In the genomic region with DNA sequence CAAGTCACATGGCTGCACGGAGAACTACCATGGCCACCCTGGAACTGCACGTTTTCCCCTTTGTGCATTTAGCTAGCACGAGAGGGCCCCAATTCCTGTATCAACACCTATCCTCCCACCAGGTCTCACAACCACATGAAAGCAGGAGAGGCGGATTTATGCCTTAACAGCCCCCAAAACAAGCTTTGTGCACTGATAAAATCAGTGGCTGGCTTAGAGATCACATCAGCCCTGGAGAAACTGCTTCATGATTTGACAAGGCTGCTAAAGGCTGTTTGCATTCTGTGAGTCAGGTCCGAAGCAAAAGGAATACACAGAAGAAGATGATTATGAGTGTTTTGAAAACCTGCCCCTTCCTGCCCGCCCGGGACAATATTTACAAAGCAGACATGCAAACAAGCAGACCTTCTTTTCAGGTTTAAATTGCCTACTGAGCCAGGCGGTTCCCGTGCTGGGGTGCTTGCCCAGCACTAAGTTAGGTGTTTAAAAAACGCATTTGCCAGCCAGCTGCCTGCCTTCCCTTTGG, we compare ENCODE assay signal across 13 cellular contexts. TPM values are rescaled to one million over a fixed set of nuclear protein-coding genes. Genes with fewer than 3 reads are reported as not detected.
A peak's percentile ranks its signal among the peaks of the same experiment; 100 is the strongest.
DNase-seq lines count a peak whose midpoint lies in the region; ATAC-seq lines count a peak whose summit lies in the region.
"Had no signal": no experiment of that assay in that cellular context is flagged by ENCODE, and none has a peak within 500 bp of the region (broad histone marks: within the 10 kb centered on the region; RNA-seq: fewer than 3 reads in every experiment).

No MANE protein-coding gene starts in this region.

- no peak overlapping the region for H3K9ac ChIP-seq in GM23248

- peaks cover 97% of the 10 kb centered on the region for H3F3A ChIP-seq in GM23248 (ENCODE audit: insufficient read depth)

- H3K27me3 Mint-ChIP-seq in activated naive CD4-positive, alpha-beta T cell treated with anti-CD3 and anti-CD28 coated beads, Interleukin-2, amount 50 U/mL, for 24 hours: peaks cover 3% of the 10 kb centered on the region

- DNase-seq in activated effector memory CD4-positive, alpha-beta T cell treated with anti-CD3 and anti-CD28 coated beads, Interleukin-2, amount 50 U/mL, for 16 hours: peak; percentile 67
- DNase-seq in activated effector memory CD4-positive, alpha-beta T cell treated with Interleukin-2 at 50 U/mL for 16 hours: no peak
- DNase-seq in NCI-H510A (lab: John Stamatoyannopoulos, UW) (peak; percentile 34), NCI-H82 (lab: John Stamatoyannopoulos, UW) (no peak), GM23248 (no peak)
- DNase-seq in stimulated activated CD4-positive, alpha-beta T cell treated with anti-CD3 and anti-CD28 coated beads, Interleukin-4, amount 100 ng/mL, for 24 hours: peak; percentile 42
- DNase-seq: activated B cell treated with CpG ODN at 0.5 μM for 24 hours, BE2C, KBM-7 had no signal

- in situ Hi-C loops in GM23248 (cut with MboI): no loop called here

- H2AFZ ChIP-seq in GM23248: no peak overlapping the region

- no peak overlapping the region for H3K27ac ChIP-seq in GM23248

- no peak overlapping the region for H3K27ac Mint-ChIP-seq in activated naive CD4-positive, alpha-beta T cell treated with anti-CD3 and anti-CD28 coated beads, Interleukin-2, amount 50 U/mL, for 24 hours
- H3K27ac Mint-ChIP-seq: activated B cell treated with CpG ODN at 0.5 μM for 24 hours, nephron had no signal

- no peaks in the 10 kb centered on the region for H3K9me3 ChIP-seq in GM23248 (ENCODE audit: low read depth)
- H3K9me3 ChIP-seq: BE2C had no signal

- peak overlapping the region; percentile 12 for H3K4me3 Mint-ChIP-seq in activated naive CD4-positive, alpha-beta T cell treated with anti-CD3 and anti-CD28 coated beads, Interleukin-2, amount 50 U/mL, for 24 hours
- H3K4me3 Mint-ChIP-seq: activated B cell treated with CpG ODN at 0.5 μM for 24 hours, nephron had no signal

- no peaks in the 10 kb centered on the region for H3K36me3 Mint-ChIP-seq in activated naive CD4-positive, alpha-beta T cell treated with anti-CD3 and anti-CD28 coated beads, Interleukin-2, amount 50 U/mL, for 24 hours

- H3K4me2 ChIP-seq in GM23248 (ENCODE audit: unreplicated experiment): no peak overlapping the region

- H3K36me3 ChIP-seq in GM23248 (ENCODE audit: low read depth): peaks cover 32% of the 10 kb centered on the region; the same call in 1 of the 2 replicates
- H3K36me3 ChIP-seq: BE2C had no signal

- peaks cover 21% of the 10 kb centered on the region for H3K4me1 Mint-ChIP-seq in activated naive CD4-positive, alpha-beta T cell treated with anti-CD3 and anti-CD28 coated beads, Interleukin-2, amount 50 U/mL, for 24 hours
- H3K4me1 Mint-ChIP-seq: activated B cell treated with CpG ODN at 0.5 μM for 24 hours, nephron had no signal

- no peaks in the 10 kb centered on the region for H3K9me3 Mint-ChIP-seq in activated naive CD4-positive, alpha-beta T cell treated with anti-CD3 and anti-CD28 coated beads, Interleukin-2, amount 50 U/mL, for 24 hours
- H3K9me3 Mint-ChIP-seq: activated B cell treated with CpG ODN at 0.5 μM for 24 hours, nephron had no signal

- ATAC-seq in HG03097 (IDR thresholded peaks at IDR 0.05; ENCODE audit: low FRiP score, unreplicated experiment): no peak

- H3K79me2 ChIP-seq in GM23248 (ENCODE audit: insufficient read depth): no peaks in the 10 kb centered on the region

- no peaks in the 10 kb centered on the region for H3K4me1 ChIP-seq in GM23248 (ENCODE audit: insufficient read depth)
- H3K4me1 ChIP-seq: BE2C had no signal

- H4K20me1 ChIP-seq in GM23248 (ENCODE audit: insufficient read depth): 0 out of 2 replicates have a peak, but pooled peaks cover 5% of the 10 kb centered on the region

- H3K27me3 ChIP-seq in GM23248 (replicated peaks; ENCODE audit: insufficient read depth): no peaks in the 10 kb centered on the region

- no peak overlapping the region for H3K4me3 ChIP-seq in GM23248

- H3K9me2 ChIP-seq in GM23248 (ENCODE audit: insufficient read depth): no peaks in the 10 kb centered on the region

- 76 to 78% methylated on average over 10 of the region's 10 CpGs for whole genome bisulfite sequencing in GM23248 (ENCODE audit: low coverage in 1 of 2, low lambda C conversion rate in 2 of 2, missing lambda C conversion rate in 2 of 2), 2 experiments

RNA-seq across cellular contexts. Expression of gene CEMIP, which starts 25.9 kb away (rescaled TPM):
- 213 and 232 TPM in 2 replicates for total RNA-seq in GM23248 (2014; rRNA removed; shearing (Covaris generic))
- 134 and 137 TPM in 2 replicates for polyA plus RNA-seq in GM23248 (2016; fragmentation: Nextera tagmentation; extraction: Ambion mirVana)
- total RNA-seq: activated B cell treated with CpG ODN at 0.5 μM for 24 hours, endothelial cell of umbilical vein had no signal

Comparison
In these comparisons a context has a peak if more than half of its experiments do, and no peak if none do; other contexts are left out.
1. DNase-seq: peak in activated effector memory CD4-positive, alpha-beta T cell treated with anti-CD3 and anti-CD28 coated beads, Interleukin-2, amount 50 U/mL, for 16 hours (single experiment), NCI-H510A (single experiment) and stimulated activated CD4-positive, alpha-beta T cell treated with anti-CD3 and anti-CD28 coated beads, Interleukin-4, amount 100 ng/mL, for 24 hours (single experiment); none in activated effector memory CD4-positive, alpha-beta T cell treated with Interleukin-2 at 50 U/mL for 16 hours (single experiment), NCI-H82 (single experiment) and GM23248 (single experiment).